Comparison of ENCODE assay signal across 32 cellular contexts in genomic region chr11:34731596-34731995, GRCh38.
"Had no signal": no experiment of that assay in that cellular context is flagged by ENCODE, and none has a peak within 500 bp of the region (broad histone marks: within the 10 kb centered on the region; RNA-seq: fewer than 3 reads in every experiment).

No MANE protein-coding gene starts in this region.

- H3K9me3 Mint-ChIP-seq: activated B cell treated with CpG ODN at 0.5 μM for 24 hours; activated CD4-positive, alpha-beta T cell treated with anti-CD3 and anti-CD28 coated beads, Interleukin-2, amount 10 ng/mL, durations not matched to agents 24 days and 14 days; activated naive CD4-positive, alpha-beta T cell treated with anti-CD3 and anti-CD28 coated beads, Interleukin-2, amount 50 U/mL, for 24 hours; activated T-cell treated with anti-CD3 and anti-CD28 coated beads, Interleukin-2, amount 50 U/mL, for 24 hours; activated T-helper 1 cell treated with anti-CD3 and anti-CD28 coated beads, Interleukin-12 subunit alpha, Interleukin-12 subunit beta, Interleukin-2, Interleukin-4 antibody, amounts not matched to agents 30 ng/mL and 10 ng/mL and 1 ng/mL, durations not matched to agents 14 hours and 24 hours and 36 hours; central memory CD8-positive, alpha-beta T cell; T-helper 1 cell treated with Interleukin-12 subunit alpha and Interleukin-12 subunit beta and Interleukin-4 antibody, amounts not matched to agents 30 μg/mL and 1 μg/mL, for 36 hours had no signal

- H3K27ac ChIP-seq: ascending aorta, body of pancreas, RWPE1, SJCRH30 had no signal

- H3K4me3 ChIP-seq: ascending aorta, body of pancreas, MG63, SJCRH30 had no signal

- H3K27me3 ChIP-seq: ascending aorta, body of pancreas, MG63, SJCRH30 had no signal

- H3K9me2 ChIP-seq: SK-N-SH had no signal

- H3K27ac Mint-ChIP-seq: activated B cell treated with CpG ODN at 0.5 μM for 24 hours; activated CD4-positive, alpha-beta T cell treated with anti-CD3 and anti-CD28 coated beads, Interleukin-2, amount 10 ng/mL, durations not matched to agents 24 days and 14 days; activated CD8-positive, alpha-beta memory T cell treated with anti-CD3 and anti-CD28 coated beads, Interleukin-2, amount 10 ng/mL, durations not matched to agents 7 days and 5 days; activated naive CD4-positive, alpha-beta T cell treated with anti-CD3 and anti-CD28 coated beads, Interleukin-2, amount 50 U/mL, for 24 hours; activated T-cell treated with anti-CD3 and anti-CD28 coated beads, Interleukin-2, amount 50 U/mL, for 24 hours; activated T-helper 1 cell treated with anti-CD3 and anti-CD28 coated beads, Interleukin-12 subunit alpha, Interleukin-12 subunit beta, Interleukin-2, Interleukin-4 antibody, amounts not matched to agents 30 ng/mL and 10 ng/mL and 1 ng/mL, durations not matched to agents 14 hours and 24 hours and 36 hours; T-helper 1 cell treated with Interleukin-12 subunit alpha and Interleukin-12 subunit beta and Interleukin-4 antibody, amounts not matched to agents 30 μg/mL and 1 μg/mL, for 36 hours had no signal

- H3K36me3 ChIP-seq: ascending aorta, MG63, SJCRH30 had no signal

- H3K36me3 Mint-ChIP-seq: activated CD8-positive, alpha-beta memory T cell treated with anti-CD3 and anti-CD28 coated beads, Interleukin-2, amount 10 ng/mL, durations not matched to agents 7 days and 5 days; activated naive CD4-positive, alpha-beta T cell treated with anti-CD3 and anti-CD28 coated beads, Interleukin-2, amount 50 U/mL, for 24 hours had no signal

- H3K4me1 ChIP-seq: ascending aorta, body of pancreas, SJCRH30 had no signal

- H3K4me2 ChIP-seq: SK-N-SH had no signal

- DNase-seq: activated B cell treated with CpG ODN at 0.5 μM for 24 hours; activated CD4-positive, alpha-beta T cell treated with anti-CD3 and anti-CD28 coated beads for 1 hour; activated CD4-positive, alpha-beta T cell treated with anti-CD3 and anti-CD28 coated beads, Interleukin-2, amount 10 ng/mL, durations not matched to agents 24 days and 14 days; activated CD4-positive, alpha-beta T cell treated with anti-CD3 and anti-CD28 coated beads, Interleukin-2, amount 50 U/mL, for 48 hours; activated CD8-positive, alpha-beta memory T cell treated with anti-CD3 and anti-CD28 coated beads, Interleukin-2, amount 10 ng/mL, durations not matched to agents 7 days and 5 days; activated effector memory CD4-positive, alpha-beta T cell treated with Interleukin-2 at 50 U/mL for 16 hours; activated naive CD4-positive, alpha-beta T cell; activated T-cell treated with anti-CD3 and anti-CD28 coated beads, Interleukin-2, amount 50 U/mL, for 24 hours; amniotic stem cell; body of pancreas; MG63; MV-4-11; NCI-H1092 treated with DMSO at 0.1 percent for 48 hours; NCI-H1417 treated with DMSO at 0.1 percent for 48 hours; NCI-H1694; NCI-H2029 treated with DMSO at 0.1 percent for 48 hours; NCI-H345; NCI-H510A; NCI-H526 treated with DMSO at 0.1 percent for 48 hours; NCI-H82; NK-92 treated with Interleukin-12 subunit alpha and Interleukin-12 subunit beta, amount 100 ng/mL, for 24 hours; OCI-M1; Right ventricle myocardium superior; SJCRH30; SK-N-SH had no signal

- H3K9ac ChIP-seq: SK-N-SH had no signal

- H3K4me3 Mint-ChIP-seq: activated B cell treated with CpG ODN at 0.5 μM for 24 hours; activated CD4-positive, alpha-beta T cell treated with anti-CD3 and anti-CD28 coated beads, Interleukin-2, amount 10 ng/mL, durations not matched to agents 24 days and 14 days; activated CD8-positive, alpha-beta memory T cell treated with anti-CD3 and anti-CD28 coated beads, Interleukin-2, amount 10 ng/mL, durations not matched to agents 7 days and 5 days; activated naive CD4-positive, alpha-beta T cell treated with anti-CD3 and anti-CD28 coated beads, Interleukin-2, amount 50 U/mL, for 24 hours; activated T-cell treated with anti-CD3 and anti-CD28 coated beads, Interleukin-2, amount 50 U/mL, for 24 hours; activated T-helper 1 cell treated with anti-CD3 and anti-CD28 coated beads, Interleukin-12 subunit alpha, Interleukin-12 subunit beta, Interleukin-2, Interleukin-4 antibody, amounts not matched to agents 30 ng/mL and 10 ng/mL and 1 ng/mL, durations not matched to agents 14 hours and 24 hours and 36 hours; central memory CD8-positive, alpha-beta T cell; T-helper 1 cell treated with Interleukin-12 subunit alpha and Interleukin-12 subunit beta and Interleukin-4 antibody, amounts not matched to agents 30 μg/mL and 1 μg/mL, for 36 hours had no signal

- H3K9me3 ChIP-seq: ascending aorta, body of pancreas, SJCRH30, SK-N-SH had no signal

- H3K4me1 Mint-ChIP-seq: activated B cell treated with CpG ODN at 0.5 μM for 24 hours; activated CD4-positive, alpha-beta T cell treated with anti-CD3 and anti-CD28 coated beads, Interleukin-2, amount 10 ng/mL, durations not matched to agents 24 days and 14 days; activated CD8-positive, alpha-beta memory T cell treated with anti-CD3 and anti-CD28 coated beads, Interleukin-2, amount 10 ng/mL, durations not matched to agents 7 days and 5 days; activated naive CD4-positive, alpha-beta T cell treated with anti-CD3 and anti-CD28 coated beads, Interleukin-2, amount 50 U/mL, for 24 hours had no signal

- ATAC-seq: activated CD8-positive, alpha-beta memory T cell treated with anti-CD3 and anti-CD28 coated beads, Interleukin-2, amount 10 ng/mL, durations not matched to agents 7 days and 5 days; body of pancreas; Panc1 had no signal
